Comparison of ENCODE assay signal across 1 cellular context in the genomic region with DNA sequence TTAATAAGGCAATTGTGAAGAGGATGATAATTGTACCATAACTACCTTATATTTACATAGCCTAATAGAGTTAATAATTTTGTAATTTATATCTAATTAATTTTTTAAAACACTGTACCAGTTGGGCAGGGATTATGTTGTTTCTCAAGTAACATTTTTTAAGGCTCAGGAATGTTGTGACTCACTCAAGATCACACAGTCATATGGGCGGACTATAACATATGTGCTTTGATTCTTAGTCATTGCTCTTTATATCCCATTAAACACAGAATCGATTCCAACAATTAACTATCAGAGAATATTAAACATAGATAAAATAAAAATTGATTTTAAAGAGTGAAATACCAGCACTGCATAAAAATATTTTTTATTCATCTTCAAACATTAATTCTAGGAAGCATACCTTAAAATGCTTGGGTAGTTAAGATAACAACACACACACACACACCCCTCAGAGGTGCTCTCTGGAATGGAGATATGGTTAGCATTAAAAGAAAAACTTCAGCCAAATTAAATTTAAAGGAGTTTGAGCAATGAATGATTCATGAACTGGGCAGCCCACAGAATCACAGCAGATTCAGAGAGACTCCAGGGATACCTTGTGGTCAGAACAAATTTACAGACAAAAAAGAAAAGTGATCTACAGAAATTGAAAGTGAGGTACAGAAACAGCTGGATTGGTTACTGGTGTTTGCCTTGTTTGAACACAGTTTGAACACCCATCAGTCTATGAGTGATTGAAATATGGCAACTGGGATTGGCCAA.
TF ChIP-seq lines count a peak whose summit lies in the region.

No MANE protein-coding gene starts in this region.

TF ChIP-seq in IMR-90, 13 proteins besides CTCF, POLR2A, EP300 and RAD21:
- TF ChIP-seq FOS (IDR thresholded peaks at IDR 0.05; ENCODE audit: low read depth, low read length) (peak; percentile 35; the same call in 1 of the 2 replicates), BHLHE40 (IDR thresholded peaks at IDR 0.05; ENCODE audit: low read depth, low read length) (no peak)
